Comparison of ENCODE assay signal across 1 cellular context in the genomic region with DNA sequence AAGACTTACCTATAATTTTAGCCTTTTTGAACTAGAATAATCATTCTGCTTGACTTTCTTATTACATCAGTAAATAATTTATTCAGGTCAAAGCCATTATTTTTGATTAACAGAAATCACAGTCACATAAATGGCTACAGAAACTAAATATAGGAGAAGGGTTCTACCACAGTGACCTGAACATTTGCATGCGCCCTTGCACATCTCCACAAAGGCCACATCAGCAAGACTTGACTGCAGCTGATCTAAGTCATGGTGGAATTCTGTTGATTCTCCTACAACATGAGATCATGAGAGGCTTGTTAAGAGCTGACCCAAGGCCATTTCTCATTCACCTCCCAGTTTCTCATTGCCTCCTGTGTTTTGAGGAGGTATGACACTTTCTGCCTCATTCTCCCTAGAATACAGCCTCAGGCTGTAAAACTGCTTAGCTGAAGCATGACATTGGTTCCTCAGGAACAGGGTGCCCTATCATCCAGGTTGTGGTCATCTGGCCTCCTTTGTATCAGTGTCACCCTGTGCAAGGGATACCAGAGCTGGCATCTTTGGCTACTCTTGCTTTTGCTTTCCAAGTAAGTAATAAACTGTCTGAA.
TF ChIP-seq lines count a peak whose summit lies in the region.

No MANE protein-coding gene starts in this region.

TF ChIP-seq in WTC11, 78 proteins besides CTCF, POLR2A, EP300 and RAD21 (continued from another document):
- TF ChIP-seq, protein P1, sequence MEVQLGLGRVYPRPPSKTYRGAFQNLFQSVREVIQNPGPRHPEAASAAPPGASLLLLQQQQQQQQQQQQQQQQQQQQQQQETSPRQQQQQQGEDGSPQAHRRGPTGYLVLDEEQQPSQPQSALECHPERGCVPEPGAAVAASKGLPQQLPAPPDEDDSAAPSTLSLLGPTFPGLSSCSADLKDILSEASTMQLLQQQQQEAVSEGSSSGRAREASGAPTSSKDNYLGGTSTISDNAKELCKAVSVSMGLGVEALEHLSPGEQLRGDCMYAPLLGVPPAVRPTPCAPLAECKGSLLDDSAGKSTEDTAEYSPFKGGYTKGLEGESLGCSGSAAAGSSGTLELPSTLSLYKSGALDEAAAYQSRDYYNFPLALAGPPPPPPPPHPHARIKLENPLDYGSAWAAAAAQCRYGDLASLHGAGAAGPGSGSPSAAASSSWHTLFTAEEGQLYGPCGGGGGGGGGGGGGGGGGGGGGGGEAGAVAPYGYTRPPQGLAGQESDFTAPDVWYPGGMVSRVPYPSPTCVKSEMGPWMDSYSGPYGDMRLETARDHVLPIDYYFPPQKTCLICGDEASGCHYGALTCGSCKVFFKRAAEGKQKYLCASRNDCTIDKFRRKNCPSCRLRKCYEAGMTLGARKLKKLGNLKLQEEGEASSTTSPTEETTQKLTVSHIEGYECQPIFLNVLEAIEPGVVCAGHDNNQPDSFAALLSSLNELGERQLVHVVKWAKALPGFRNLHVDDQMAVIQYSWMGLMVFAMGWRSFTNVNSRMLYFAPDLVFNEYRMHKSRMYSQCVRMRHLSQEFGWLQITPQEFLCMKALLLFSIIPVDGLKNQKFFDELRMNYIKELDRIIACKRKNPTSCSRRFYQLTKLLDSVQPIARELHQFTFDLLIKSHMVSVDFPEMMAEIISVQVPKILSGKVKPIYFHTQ (CRISPR knock-in tag; IDR thresholded peaks at IDR 0.05): no peak
- TF ChIP-seq ZNF219 (CRISPR knock-in tag; IDR thresholded peaks at IDR 0.05; ENCODE audit: borderline replicate concordance): no peak
- no peak for TF ChIP-seq NFATC4 (CRISPR knock-in tag; IDR thresholded peaks at IDR 0.05)
- no peak for TF ChIP-seq OVOL2 (CRISPR knock-in tag; IDR thresholded peaks at IDR 0.05; ENCODE audit: borderline replicate concordance)
